14 cellular contexts compared by ENCODE assay signal in genomic region chr19:33389574-33390119, GRCh38. TPM values are rescaled to one million over a fixed set of nuclear protein-coding genes. Genes with fewer than 3 reads are reported as not detected.
DNase-seq lines count a peak whose midpoint lies in the region; ATAC-seq and TF ChIP-seq lines count a peak whose summit lies in the region.
"Had no signal": no experiment of that assay in that cellular context is flagged by ENCODE, and none has a peak within 500 bp of the region (broad histone marks: within the 10 kb centered on the region; RNA-seq: fewer than 3 reads in every experiment).

No MANE protein-coding gene starts in this region.

- TF ChIP-seq CTCF in HL-60 (IDR thresholded peaks at IDR 0.05; ENCODE audit: insufficient read depth, low read length) (no peak), mucosa of descending colon (IDR thresholded peaks at IDR 0.05) (no peak)

- H3K4me3 ChIP-seq in HL-60 (replicated peaks; ENCODE audit: insufficient read depth, low read length) (no peak overlapping the region), mucosa of descending colon (no peak overlapping the region), thymus (ENCODE audit: low read length) (no peak overlapping the region)

- no peaks in the 10 kb centered on the region for H3K27me3 Mint-ChIP-seq in dendritic cell treated with granulocyte-macrophage colony-stimulating factor and Interleukin-4, amounts not matched to agents 40 ng/mL and 50 ng/mL, for 4 days
- H3K27me3 Mint-ChIP-seq: CD8-positive, alpha-beta memory T cell; IgD-negative memory B cell had no signal

- H3K27ac ChIP-seq in HL-60 (replicated peaks) (peak overlapping the region; percentile 13), thymus (ENCODE audit: low read depth) (peak overlapping the region; percentile 18)

- H3K9me3 Mint-ChIP-seq in dendritic cell treated with granulocyte-macrophage colony-stimulating factor and Interleukin-4, amounts not matched to agents 40 ng/mL and 50 ng/mL, for 4 days, result no peaks in the 10 kb centered on the region
- H3K9me3 Mint-ChIP-seq: CD8-positive, alpha-beta memory T cell; IgD-negative memory B cell had no signal

- H3K27me3 ChIP-seq in HL-60 (ENCODE audit: insufficient read depth, poor library complexity, severe bottlenecking) (no peaks in the 10 kb centered on the region), thymus (ENCODE audit: control insufficient read depth, insufficient read depth) (no peaks in the 10 kb centered on the region)

- no peaks in the 10 kb centered on the region for H3K9me3 ChIP-seq in mucosa of descending colon
- no peaks in the 10 kb centered on the region for H3K9me3 ChIP-seq in thymus (ENCODE audit: control insufficient read depth)

- peaks cover 45% of the 10 kb centered on the region for H3K4me1 ChIP-seq in mucosa of descending colon (ENCODE audit: low read depth)
- no peaks in the 10 kb centered on the region for H3K4me1 ChIP-seq in thymus (ENCODE audit: control insufficient read depth, insufficient read depth, low read length)

- H3K36me3 Mint-ChIP-seq in dendritic cell treated with granulocyte-macrophage colony-stimulating factor and Interleukin-4, amounts not matched to agents 40 ng/mL and 50 ng/mL, for 4 days (ENCODE audit: low read depth), result peaks cover 63% of the 10 kb centered on the region
- H3K36me3 Mint-ChIP-seq: IgD-negative memory B cell had no signal

- ATAC-seq in mucosa of descending colon, result peak; percentile 39

- WGBS in thymus, result 93% methylated on average over 17 of the region's 17 CpGs

- intact Hi-C loops in dendritic cell treated with granulocyte-macrophage colony-stimulating factor and Interleukin-4, amounts not matched to agents 40 ng/mL and 50 ng/mL, for 4 days (cut with micrococcal nuclease), result no loop called here
- intact Hi-C loops in mucosa of descending colon (cut with DNase I, micrococcal nuclease), result no loop called here

- in situ Hi-C loops in KBM-7 (cut with MboI; ENCODE audit: low pct_unique_long_range_greater_than_20kb, low sequenced_read_pairs), result no loop called here

- peak overlapping the region; percentile 49 for H3K27ac Mint-ChIP-seq in dendritic cell treated with granulocyte-macrophage colony-stimulating factor and Interleukin-4, amounts not matched to agents 40 ng/mL and 50 ng/mL, for 4 days
- H3K27ac Mint-ChIP-seq: IgD-negative memory B cell had no signal

- DNase-seq in HL-60 (ENCODE audit: low read depth in 1 of 2, low spot score in 1 of 2) (no peak), mucosa of descending colon (peak in 2 of 3 donors; percentile 57 to 65), SKM-1 treated with dmso at 0.1 percent for 144 hours (lab: John Stamatoyannopoulos, UW; ENCODE audit: unreplicated experiment) (no peak), KBM-7 (no peak)
- DNase-seq in activated CD4-positive, alpha-beta T cell treated with anti-CD3 and anti-CD28 coated beads, Interleukin-2, amount 50 U/mL, for 4 hours, result no peak
- DNase-seq: activated gamma-delta T cell treated with Interleukin-2 at 50 U/mL for 16 hours; mammary epithelial cell; NCI-H526; SHP77; stimulated activated CD8-positive, alpha-beta memory T cell treated with anti-CD3 and anti-CD28 coated beads, Interleukin-4, amount 100 ng/mL, for 48 hours had no signal

- H3K36me3 ChIP-seq in mucosa of descending colon (ENCODE audit: low read depth), result no peaks in the 10 kb centered on the region
- peaks cover 30% of the 10 kb centered on the region for H3K36me3 ChIP-seq in thymus (ENCODE audit: control insufficient read depth, insufficient read depth)

- no peak overlapping the region for H3K4me3 Mint-ChIP-seq in dendritic cell treated with granulocyte-macrophage colony-stimulating factor and Interleukin-4, amounts not matched to agents 40 ng/mL and 50 ng/mL, for 4 days
- H3K4me3 Mint-ChIP-seq: CD8-positive, alpha-beta memory T cell; IgD-negative memory B cell had no signal

- peaks cover 67% of the 10 kb centered on the region for H3K4me1 Mint-ChIP-seq in dendritic cell treated with granulocyte-macrophage colony-stimulating factor and Interleukin-4, amounts not matched to agents 40 ng/mL and 50 ng/mL, for 4 days (ENCODE audit: low read depth)

RNA-seq across cellular contexts. Expression of gene CEBPG, which starts 16.1 kb away (rescaled TPM):
- 10 to 100 TPM; 47.8 to 68.5 (median 58.2) TPM for total RNA-seq in mucosa of descending colon
- 21.0 TPM for polyA plus RNA-seq in thymus

Comparison
In these comparisons a context has a peak if more than half of its experiments do, and no peak if none do; other contexts are left out.
1. DNase-seq: peak in mucosa of descending colon (2 of 3); none in HL-60 (0 of 2), SKM-1 treated with dmso at 0.1 percent for 144 hours (single experiment), KBM-7 (single experiment) and activated CD4-positive, alpha-beta T cell treated with anti-CD3 and anti-CD28 coated beads, Interleukin-2, amount 50 U/mL, for 4 hours (0 of 2).